Comparison of ENCODE assay signal across 22 cellular contexts in genomic region chr15:97840501-97840900, GRCh38.
DNase-seq lines count a peak whose midpoint lies in the region; ATAC-seq and TF ChIP-seq lines count a peak whose summit lies in the region.
"Had no signal": no experiment of that assay in that cellular context is flagged by ENCODE, and none has a peak within 500 bp of the region (broad histone marks: within the 10 kb centered on the region; RNA-seq: fewer than 3 reads in every experiment).

No MANE protein-coding gene starts in this region.

- no peaks in the 10 kb centered on the region for H3K9me2 ChIP-seq in SK-N-SH

- no peak overlapping the region for H3K4me3 ChIP-seq in SK-N-SH (ENCODE audit: low read depth in 2 of 2, low read length in 1 of 2)
- H3K4me3 ChIP-seq: BLaER1 treated with 17β-estradiol and CSF1 and Interleukin-3, amounts not matched to agents 10 nM and 100 nM; SJSA1 had no signal

- WGBS in SK-N-SH (ENCODE audit: low lambda C conversion rate) = 11% methylated on average over 2 of the region's 2 CpGs

- H3K79me2 ChIP-seq in SK-N-SH (ENCODE audit: insufficient read depth) = no peaks in the 10 kb centered on the region

- CTCF ChIA-PET in SK-N-SH (lab: Yijun Ruan, JAX) = no interaction called here
- CTCF ChIA-PET in activated naive CD4-positive, alpha-beta T cell treated with anti-CD3 and anti-CD28 coated beads for 36 hours (lab: Charles Lee) = no interaction called here

- H3K4me1 Mint-ChIP-seq in activated naive CD4-positive, alpha-beta T cell treated with anti-CD3 and anti-CD28 coated beads for 36 hours (ENCODE audit: low read depth) = no peaks in the 10 kb centered on the region
- no peaks in the 10 kb centered on the region for H3K4me1 Mint-ChIP-seq in immature natural killer cell
- H3K4me1 Mint-ChIP-seq: CD4-positive, alpha-beta memory T cell had no signal

- peaks cover 5% of the 10 kb centered on the region for H3K27me3 Mint-ChIP-seq in activated naive CD4-positive, alpha-beta T cell treated with anti-CD3 and anti-CD28 coated beads for 36 hours (ENCODE audit: low read depth)
- H3K27me3 Mint-ChIP-seq in immature natural killer cell (ENCODE audit: low read depth in 3 of 3) = no peaks in the 10 kb centered on the region
- H3K27me3 Mint-ChIP-seq: CD4-positive, alpha-beta memory T cell had no signal

- POLR2A ChIA-PET in SK-N-SH (lab: Yijun Ruan, JAX) = no interaction called here

- H3K27ac ChIP-seq in SK-N-SH (ENCODE audit: low read depth in 2 of 2, low read length in 1 of 2) = no peak overlapping the region
- H3K27ac ChIP-seq: 22Rv1; BLaER1 treated with 17β-estradiol and CSF1 and Interleukin-3, amounts not matched to agents 10 nM and 100 nM; SJSA1 had no signal

- no peaks in the 10 kb centered on the region for H3K9me3 ChIP-seq in SK-N-SH
- H3K9me3 ChIP-seq: BLaER1 treated with 17β-estradiol and CSF1 and Interleukin-3, amounts not matched to agents 10 nM and 100 nM had no signal

- H3K9me3 Mint-ChIP-seq in activated naive CD4-positive, alpha-beta T cell treated with anti-CD3 and anti-CD28 coated beads for 36 hours = no peaks in the 10 kb centered on the region
- H3K9me3 Mint-ChIP-seq in immature natural killer cell = peaks cover 0 to 1% (median 0%) of the 10 kb centered on the region in 6 donors

- no peaks in the 10 kb centered on the region for H4K20me1 ChIP-seq in SK-N-SH (ENCODE audit: insufficient read depth)
- H4K20me1 ChIP-seq: BLaER1 treated with 17β-estradiol and CSF1 and Interleukin-3, amounts not matched to agents 10 nM and 100 nM had no signal

- no peak overlapping the region for H3K4me3 Mint-ChIP-seq in activated naive CD4-positive, alpha-beta T cell treated with anti-CD3 and anti-CD28 coated beads for 36 hours
- no peak overlapping the region for H3K4me3 Mint-ChIP-seq in immature natural killer cell
- H3K4me3 Mint-ChIP-seq: CD4-positive, alpha-beta memory T cell had no signal

- no peak overlapping the region for H2AFZ ChIP-seq in SK-N-SH (ENCODE audit: low read depth)

- no peak overlapping the region for H3K4me2 ChIP-seq in SK-N-SH
- H3K4me2 ChIP-seq: BLaER1 treated with 17β-estradiol and CSF1 and Interleukin-3, amounts not matched to agents 10 nM and 100 nM had no signal

- TF ChIP-seq RAD21 in SK-N-SH (IDR thresholded peaks at IDR 0.05; ENCODE audit: low read length) = no peak

- no peaks in the 10 kb centered on the region for H3K27me3 ChIP-seq in SK-N-SH (ENCODE audit: insufficient read depth)
- H3K27me3 ChIP-seq: BLaER1 treated with 17β-estradiol and CSF1 and Interleukin-3, amounts not matched to agents 10 nM and 100 nM; SJSA1 had no signal

- no peaks in the 10 kb centered on the region for H3K36me3 ChIP-seq in SK-N-SH (replicated peaks in 1 of 2; ENCODE audit: control insufficient read depth in 1 of 2, insufficient read depth in 2 of 2, low read length in 1 of 2)
- H3K36me3 ChIP-seq: BLaER1 treated with 17β-estradiol and CSF1 and Interleukin-3, amounts not matched to agents 10 nM and 100 nM; SJSA1 had no signal

- no peak for DNase-seq in SK-N-SH
- peak; percentile 11 for DNase-seq in SW480 (ENCODE audit: low spot score)
- peak; percentile 6 for DNase-seq in kidney tubule cell (ENCODE audit: low spot score)
- DNase-seq in activated naive CD4-positive, alpha-beta T cell treated with anti-CD3 and anti-CD28 coated beads for 36 hours = no peak
- DNase-seq in immature natural killer cell = no peak
- no peak for DNase-seq in D341Med (ENCODE audit: low spot score)
- DNase-seq: ACHN; Calu3; CD4-positive, alpha-beta memory T cell; DMS53; Kasumi-1; NCI-H1092; NCI-H1436; NCI-H1930; NCI-H2227 treated with DMSO at 0.1 percent for 48 hours; NCI-H510A treated with DMSO at 0.1 percent for 48 hours; NCI-H748 treated with DMSO at 0.1 percent for 48 hours had no signal

- no peaks in the 10 kb centered on the region for H3K4me1 ChIP-seq in SK-N-SH (ENCODE audit: control insufficient read depth in 1 of 2, insufficient read depth in 2 of 2, low read depth in 1 of 2, low read length in 1 of 2)
- H3K4me1 ChIP-seq: SJSA1 had no signal

- H3K9ac ChIP-seq in SK-N-SH = no peak overlapping the region
- H3K9ac ChIP-seq: BLaER1 treated with 17β-estradiol and CSF1 and Interleukin-3, amounts not matched to agents 10 nM and 100 nM had no signal

- no peaks in the 10 kb centered on the region for H3F3A ChIP-seq in SK-N-SH (replicated peaks; ENCODE audit: insufficient read depth)

- no peaks in the 10 kb centered on the region for H3K36me3 Mint-ChIP-seq in activated naive CD4-positive, alpha-beta T cell treated with anti-CD3 and anti-CD28 coated beads for 36 hours (ENCODE audit: low read depth)
- H3K36me3 Mint-ChIP-seq in immature natural killer cell = no peaks in the 10 kb centered on the region
- H3K36me3 Mint-ChIP-seq: CD4-positive, alpha-beta memory T cell had no signal

- peak; percentile 26; the same call in 1 of the 3 replicates for ATAC-seq in SK-N-SH treated with all-trans-retinoic acid at 6 μM for 48 hours
- no peak for ATAC-seq in HG03045 (IDR thresholded peaks at IDR 0.05; ENCODE audit: unreplicated experiment)

- no peak overlapping the region for H3K27ac Mint-ChIP-seq in activated naive CD4-positive, alpha-beta T cell treated with anti-CD3 and anti-CD28 coated beads for 36 hours
- no peak overlapping the region for H3K27ac Mint-ChIP-seq in immature natural killer cell
- H3K27ac Mint-ChIP-seq: CD4-positive, alpha-beta memory T cell had no signal

- intact Hi-C loops in activated naive CD4-positive, alpha-beta T cell treated with anti-CD3 and anti-CD28 coated beads for 36 hours (cut with micrococcal nuclease) = no loop called here

- TF ChIP-seq EP300 in SK-N-SH (IDR thresholded peaks at IDR 0.05; ENCODE audit: borderline replicate concordance in 1 of 2, low read depth in 1 of 2, low read length in 1 of 2) = no peak

- TF ChIP-seq CTCF in SK-N-SH (IDR thresholded peaks at IDR 0.05) = no peak

TF ChIP-seq in SK-N-SH treated with all-trans-retinoic acid at 6 μM for 48 hours, 23 proteins besides CTCF, POLR2A, EP300 and RAD21 (continues in another document):
- no peak for TF ChIP-seq CREB5 (CRISPR knock-in tag; IDR thresholded peaks at IDR 0.05; ENCODE audit: low read depth)

TF ChIP-seq in SK-N-SH, 30 proteins besides CTCF, POLR2A, EP300 and RAD21 (continues in another document):
- TF ChIP-seq YY1 (IDR thresholded peaks at IDR 0.05; ENCODE audit: low read depth) (no peak), EZH2phosphoT487 (IDR thresholded peaks at IDR 0.05; ENCODE audit: borderline replicate concordance, low read depth) (no peak), REST (IDR thresholded peaks at IDR 0.05; ENCODE audit: low read depth, low read length) (no peak), NFIC (IDR thresholded peaks at IDR 0.05; ENCODE audit: borderline replicate concordance) (no peak), FOXM1 (IDR thresholded peaks at IDR 0.05; ENCODE audit: low read depth) (no peak), RFX5 (IDR thresholded peaks at IDR 0.05; ENCODE audit: low read length) (no peak), CHD2 (IDR thresholded peaks at IDR 0.05; ENCODE audit: low read length, partially characterized antibody) (no peak), TEAD4 (IDR thresholded peaks at IDR 0.05; ENCODE audit: borderline replicate concordance, insufficient read depth) (no peak), USF1 (IDR thresholded peaks at IDR 0.05; ENCODE audit: borderline replicate concordance, low read depth) (no peak), USF2 (IDR thresholded peaks at IDR 0.05; ENCODE audit: borderline replicate concordance, low read depth, low read length) (no peak), RXRA (IDR thresholded peaks at IDR 0.05; ENCODE audit: borderline replicate concordance, low read depth) (no peak), SMC3 (IDR thresholded peaks at IDR 0.05; ENCODE audit: low read depth, low read length) (no peak)

Comparison
In these comparisons a context has a peak if more than half of its experiments do, and no peak if none do; other contexts are left out.
1. DNase-seq: peak in SW480 (single experiment) and kidney tubule cell (single experiment); none in SK-N-SH (single experiment), activated naive CD4-positive, alpha-beta T cell treated with anti-CD3 and anti-CD28 coated beads for 36 hours (single experiment), immature natural killer cell (0 of 3) and D341Med (single experiment).